8 cellular contexts compared by ENCODE assay signal in genomic region chr19:40714519-40715299, GRCh38. TPM values are rescaled to one million over a fixed set of nuclear protein-coding genes. Genes with fewer than 3 reads are reported as not detected.
DNase-seq lines count a peak whose midpoint lies in the region; ATAC-seq, FAIRE-seq and TF ChIP-seq lines count a peak whose summit lies in the region.

No MANE protein-coding gene starts in this region.

- H3K27ac ChIP-seq in hepatocyte (peak overlapping the region; percentile 100), vagina (peak overlapping the region; percentile 99)

- H3K4me1 ChIP-seq in hepatocyte (ENCODE audit: insufficient read depth) (peaks cover 8% of the 10 kb centered on the region), vagina (peaks cover 55% of the 10 kb centered on the region)

- intact Hi-C loops in vagina (cut with DNase I): loop anchor here (5.0 kb wide), 1 partner anchor 83 kb away; the partner anchor contains the start of gene EGLN2

- DNase-seq in GM12892 (ENCODE audit: insufficient read length) (peak; percentile 93), NCI-H1930 (lab: John Stamatoyannopoulos, UW) (peak; percentile 96 to 97), T1000 (lab: John Stamatoyannopoulos, UW) (peak; percentile 87), astrocyte of the cerebellum (ENCODE audit: low read depth) (peak; percentile 77), hepatocyte (ENCODE audit: low spot score) (peak; percentile 97), renal cortical epithelial cell (ENCODE audit: low read depth) (peak; percentile 85), vagina (ENCODE audit: extremely low spot score in 2 of 2) (peak; percentile 95 to 98)

- no peak for TF ChIP-seq CTCF in astrocyte of the cerebellum (IDR thresholded peaks at IDR 0.05; ENCODE audit: low read depth, low read length, missing control alignments)
- no peak for TF ChIP-seq CTCF in hepatocyte (IDR thresholded peaks at IDR 0.05; ENCODE audit: poor library complexity)
- TF ChIP-seq CTCF in vagina (IDR thresholded peaks at IDR 0.05): no peak

- ATAC-seq in HG02885 (IDR thresholded peaks at IDR 0.05; ENCODE audit: poor library complexity, unreplicated experiment): peak; percentile 67

- H3K9me3 ChIP-seq in hepatocyte (ENCODE audit: low read depth) (no peaks in the 10 kb centered on the region), vagina (no peaks in the 10 kb centered on the region)

- WGBS in hepatocyte (ENCODE audit: low lambda C conversion rate, missing lambda C conversion rate): 3% methylated on average over 29 of the region's 31 CpGs

- TF ChIP-seq POLR2A in GM12892 (IDR thresholded peaks at IDR 0.05; ENCODE audit: low read depth, low read length): no peak
- no peak for TF ChIP-seq POLR2A in vagina (IDR thresholded peaks at IDR 0.05)

- peak; percentile 91 for FAIRE-seq in GM12892 (lab: Jason Lieb, UNC)

- in situ Hi-C loops in astrocyte of the cerebellum (cut with HindIII; ENCODE audit: low sequenced_read_pairs): no loop called here

- H3K36me3 ChIP-seq in hepatocyte (replicated peaks; ENCODE audit: insufficient read depth, low read depth) (no peaks in the 10 kb centered on the region), vagina (peaks cover 0 to 22% of the 10 kb centered on the region in 2 donors)

- peaks cover 35% of the 10 kb centered on the region for H3K79me2 ChIP-seq in hepatocyte

- H3K27me3 ChIP-seq in hepatocyte (no peaks in the 10 kb centered on the region), vagina (no peaks in the 10 kb centered on the region)

- H2AFZ ChIP-seq in hepatocyte: no peak overlapping the region

- peaks cover 4% of the 10 kb centered on the region for H4K20me1 ChIP-seq in hepatocyte (ENCODE audit: insufficient read depth, poor library complexity, severe bottlenecking)

- H3K4me3 ChIP-seq in astrocyte of the cerebellum (ENCODE audit: low read depth, low read length) (peak overlapping the region; percentile 71), hepatocyte (peak overlapping the region; percentile 11), vagina (peak overlapping the region; percentile 63 to 92)

- H3K4me2 ChIP-seq in hepatocyte: peak overlapping the region; percentile 85

- H3K9me2 ChIP-seq in hepatocyte (replicated peaks; ENCODE audit: insufficient read depth): no peaks in the 10 kb centered on the region

RNA-seq across cellular contexts. Expression of gene COQ8B, which starts 2.0 kb away (rescaled TPM):
- 11.3 TPM for polyA plus RNA-seq in GM12892 (2012; ENCODE audit: missing spikeins)
- total RNA-seq in hepatocyte (46.2 and 49.2 TPM in 2 replicates), renal cortical epithelial cell (18.6 and 44.0 TPM in 2 replicates), vagina (51.1 TPM)
- 40.2 and 40.7 TPM in 2 replicates for polyA plus RNA-seq in hepatocyte

RNA-seq across cellular contexts. Expression of gene ITPKC, which starts 2.2 kb away (rescaled TPM):
- 3.3 TPM for polyA plus RNA-seq in GM12892 (2012; ENCODE audit: missing spikeins)
- total RNA-seq in hepatocyte (52.3 and 52.9 TPM in 2 replicates), renal cortical epithelial cell (17.6 and 25.0 TPM in 2 replicates), vagina (92.6 TPM)
- 67.6 and 75.8 TPM in 2 replicates for polyA plus RNA-seq in hepatocyte

RNA-seq across cellular contexts. Expression of gene NUMBL, which starts 24.3 kb away (rescaled TPM):
- polyA plus RNA-seq in GM12892 (2012; ENCODE audit: missing spikeins): 1.7 TPM
- total RNA-seq in hepatocyte (15.7 and 26.0 TPM in 2 replicates), renal cortical epithelial cell (9.9 and 31.0 TPM in 2 replicates), vagina (66.0 TPM)
- 31.3 and 32.1 TPM in 2 replicates for polyA plus RNA-seq in hepatocyte

RNA-seq across cellular contexts. Expression of gene ACTMAP, which starts 35.6 kb away (rescaled TPM):
- polyA plus RNA-seq in GM12892 (2012; ENCODE audit: missing spikeins): 9.3 TPM
- 3.2 and 3.8 TPM in 2 replicates for total RNA-seq in hepatocyte
- polyA plus RNA-seq in hepatocyte: 14.8 and 19.1 TPM in 2 replicates
- 0.35 and 4.5 TPM in 2 replicates for total RNA-seq in renal cortical epithelial cell
- 2.2 TPM for total RNA-seq in vagina

RNA-seq across cellular contexts. Expression of gene SNRPA, which starts 36.3 kb away (rescaled TPM):
- 122 TPM for polyA plus RNA-seq in GM12892 (2012; ENCODE audit: missing spikeins)
- total RNA-seq in hepatocyte (25.1 and 33.2 TPM in 2 replicates), renal cortical epithelial cell (17.4 and 20.5 TPM in 2 replicates), vagina (72.7 TPM)
- 86.9 and 95.0 TPM in 2 replicates for polyA plus RNA-seq in hepatocyte

Comparison
In these comparisons a context has a peak if more than half of its experiments do, and no peak if none do; other contexts are left out.
1. Peak in every context shown above with its lines: DNase-seq, ATAC-seq, H3K4me3 ChIP-seq and H3K27ac ChIP-seq.
2. H3K4me3 ChIP-seq: peak in every context shown above with its lines; median percentile 78 in vagina; 71 in astrocyte of the cerebellum; 11 in hepatocyte.